In genomic region chr3:151178208-151178845, GRCh38 we compare ENCODE assay signal across 1 cellular context.
TF ChIP-seq lines count a peak whose summit lies in the region.

No MANE protein-coding gene starts in this region.

TF ChIP-seq in HepG2, 621 proteins besides CTCF, POLR2A, EP300 and RAD21 (continued from another document and continues in another):
- no peak for TF ChIP-seq PRDM10 (CRISPR knock-in tag; IDR thresholded peaks at IDR 0.05; ENCODE audit: low read depth)
- TF ChIP-seq E2F2 (CRISPR knock-in tag; IDR thresholded peaks at IDR 0.05; ENCODE audit: borderline replicate concordance): no peak
- peak; percentile 70 for TF ChIP-seq NCOA2 (CRISPR knock-in tag; IDR thresholded peaks at IDR 0.05)
- TF ChIP-seq, protein P1, sequence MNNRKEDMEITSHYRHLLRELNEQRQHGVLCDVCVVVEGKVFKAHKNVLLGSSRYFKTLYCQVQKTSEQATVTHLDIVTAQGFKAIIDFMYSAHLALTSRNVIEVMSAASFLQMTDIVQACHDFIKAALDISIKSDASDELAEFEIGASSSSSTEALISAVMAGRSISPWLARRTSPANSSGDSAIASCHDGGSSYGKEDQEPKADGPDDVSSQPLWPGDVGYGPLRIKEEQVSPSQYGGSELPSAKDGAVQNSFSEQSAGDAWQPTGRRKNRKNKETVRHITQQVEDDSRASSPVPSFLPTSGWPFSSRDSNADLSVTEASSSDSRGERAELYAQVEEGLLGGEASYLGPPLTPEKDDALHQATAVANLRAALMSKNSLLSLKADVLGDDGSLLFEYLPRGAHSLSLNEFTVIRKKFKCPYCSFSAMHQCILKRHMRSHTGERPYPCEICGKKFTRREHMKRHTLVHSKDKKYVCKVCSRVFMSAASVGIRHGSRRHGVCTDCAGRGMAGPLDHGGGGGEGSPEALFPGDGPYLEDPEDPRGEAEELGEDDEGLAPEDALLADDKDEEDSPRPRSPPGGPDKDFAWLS (CRISPR knock-in tag; IDR thresholded peaks at IDR 0.05; ENCODE audit: borderline replicate concordance): no peak
- no peak for TF ChIP-seq ZNF382 (CRISPR knock-in tag; IDR thresholded peaks at IDR 0.05; ENCODE audit: borderline replicate concordance)
- no peak for TF ChIP-seq ZNF275 (CRISPR knock-in tag; IDR thresholded peaks at IDR 0.05; ENCODE audit: borderline replicate concordance)
- peak; percentile 79 for TF ChIP-seq SIX1 (CRISPR knock-in tag; IDR thresholded peaks at IDR 0.05; ENCODE audit: borderline replicate concordance)
- TF ChIP-seq SMAD9 (CRISPR knock-in tag; IDR thresholded peaks at IDR 0.05): no peak
- TF ChIP-seq ZBTB33 (CRISPR knock-in tag; IDR thresholded peaks at IDR 0.05): no peak
- TF ChIP-seq ELF1 (CRISPR knock-in tag; IDR thresholded peaks at IDR 0.05): no peak
- TF ChIP-seq, protein P2, sequence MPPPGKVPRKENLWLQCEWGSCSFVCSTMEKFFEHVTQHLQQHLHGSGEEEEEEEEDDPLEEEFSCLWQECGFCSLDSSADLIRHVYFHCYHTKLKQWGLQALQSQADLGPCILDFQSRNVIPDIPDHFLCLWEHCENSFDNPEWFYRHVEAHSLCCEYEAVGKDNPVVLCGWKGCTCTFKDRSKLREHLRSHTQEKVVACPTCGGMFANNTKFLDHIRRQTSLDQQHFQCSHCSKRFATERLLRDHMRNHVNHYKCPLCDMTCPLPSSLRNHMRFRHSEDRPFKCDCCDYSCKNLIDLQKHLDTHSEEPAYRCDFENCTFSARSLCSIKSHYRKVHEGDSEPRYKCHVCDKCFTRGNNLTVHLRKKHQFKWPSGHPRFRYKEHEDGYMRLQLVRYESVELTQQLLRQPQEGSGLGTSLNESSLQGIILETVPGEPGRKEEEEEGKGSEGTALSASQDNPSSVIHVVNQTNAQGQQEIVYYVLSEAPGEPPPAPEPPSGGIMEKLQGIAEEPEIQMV (CRISPR knock-in tag; IDR thresholded peaks at IDR 0.05; ENCODE audit: low read depth): no peak
- no peak for TF ChIP-seq ZBTB8A (CRISPR knock-in tag; IDR thresholded peaks at IDR 0.05; ENCODE audit: borderline replicate concordance, low read depth)
- TF ChIP-seq ZNF547 (CRISPR knock-in tag; IDR thresholded peaks at IDR 0.05): no peak
- TF ChIP-seq ZNF264 (CRISPR knock-in tag; IDR thresholded peaks at IDR 0.05): no peak
- TF ChIP-seq, protein P3, sequence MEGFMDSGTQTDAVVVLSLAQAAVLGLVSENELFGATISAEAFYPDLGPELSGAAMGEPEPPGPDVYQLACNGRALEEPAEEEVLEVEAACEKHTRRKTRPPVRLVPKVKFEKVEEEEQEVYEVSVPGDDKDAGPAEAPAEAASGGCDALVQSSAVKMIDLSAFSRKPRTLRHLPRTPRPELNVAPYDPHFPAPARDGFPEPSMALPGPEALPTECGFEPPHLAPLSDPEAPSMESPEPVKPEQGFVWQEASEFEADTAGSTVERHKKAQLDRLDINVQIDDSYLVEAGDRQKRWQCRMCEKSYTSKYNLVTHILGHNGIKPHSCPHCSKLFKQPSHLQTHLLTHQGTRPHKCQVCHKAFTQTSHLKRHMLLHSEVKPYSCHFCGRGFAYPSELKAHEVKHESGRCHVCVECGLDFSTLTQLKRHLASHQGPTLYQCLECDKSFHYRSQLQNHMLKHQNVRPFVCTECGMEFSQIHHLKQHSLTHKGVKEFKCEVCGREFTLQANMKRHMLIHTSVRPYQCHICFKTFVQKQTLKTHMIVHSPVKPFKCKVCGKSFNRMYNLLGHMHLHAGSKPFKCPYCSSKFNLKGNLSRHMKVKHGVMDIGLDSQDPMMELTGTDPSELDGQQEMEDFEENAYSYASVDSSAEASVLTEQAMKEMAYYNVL (CRISPR knock-in tag; IDR thresholded peaks at IDR 0.05; ENCODE audit: borderline replicate concordance): peak; percentile 63; the same call in 1 of the 2 replicates
- TF ChIP-seq KDM4B (CRISPR knock-in tag; IDR thresholded peaks at IDR 0.05): no peak
- TF ChIP-seq ZFP41 (CRISPR knock-in tag; IDR thresholded peaks at IDR 0.05; ENCODE audit: borderline replicate concordance): no peak
- TF ChIP-seq EED (CRISPR knock-in tag; IDR thresholded peaks at IDR 0.05): no peak
- TF ChIP-seq, protein P4, sequence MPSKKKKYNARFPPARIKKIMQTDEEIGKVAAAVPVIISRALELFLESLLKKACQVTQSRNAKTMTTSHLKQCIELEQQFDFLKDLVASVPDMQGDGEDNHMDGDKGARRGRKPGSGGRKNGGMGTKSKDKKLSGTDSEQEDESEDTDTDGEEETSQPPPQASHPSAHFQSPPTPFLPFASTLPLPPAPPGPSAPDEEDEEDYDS (CRISPR knock-in tag; IDR thresholded peaks at IDR 0.05): peak; percentile 47; the same call in 1 of the 2 replicates
- TF ChIP-seq TEAD3 (CRISPR knock-in tag; optimal IDR thresholded peaks at IDR 0.05; ENCODE audit: borderline replicate concordance): peak; percentile 77
- TF ChIP-seq MBNL3 (CRISPR knock-in tag; conservative IDR thresholded peaks at IDR 0.05): no peak
- no peak for TF ChIP-seq HNRNPLL (IDR thresholded peaks at IDR 0.05; ENCODE audit: low read depth, low read length, poor library complexity, severe bottlenecking)
- peak; percentile 51; the same call in 1 of the 2 replicates for TF ChIP-seq GATAD1 (CRISPR knock-in tag; IDR thresholded peaks at IDR 0.05)
- no peak for TF ChIP-seq ZC3H4 (CRISPR knock-in tag; IDR thresholded peaks at IDR 0.05; ENCODE audit: borderline replicate concordance)
- peak; percentile 89 for TF ChIP-seq CEBPB (IDR thresholded peaks at IDR 0.05; ENCODE audit: borderline replicate concordance, low read depth, low read length)
- TF ChIP-seq PAWR (CRISPR knock-in tag; IDR thresholded peaks at IDR 0.05; ENCODE audit: borderline replicate concordance): no peak
- TF ChIP-seq CREM (IDR thresholded peaks at IDR 0.05): peak; percentile 59; the same call in 1 of the 2 replicates
- no peak for TF ChIP-seq CREM (CRISPR knock-in tag; IDR thresholded peaks at IDR 0.05)
- 0 out of 2 replicates have a peak, but pooled peaks have one; percentile 34 for TF ChIP-seq RCOR2 (CRISPR knock-in tag; IDR thresholded peaks at IDR 0.05)
- no peak for TF ChIP-seq ZNF776 (CRISPR knock-in tag; IDR thresholded peaks at IDR 0.05)
- TF ChIP-seq ARNTL (CRISPR knock-in tag; IDR thresholded peaks at IDR 0.05): 0 out of 2 replicates have a peak, but pooled peaks have one; percentile 43
- TF ChIP-seq, protein P5, sequence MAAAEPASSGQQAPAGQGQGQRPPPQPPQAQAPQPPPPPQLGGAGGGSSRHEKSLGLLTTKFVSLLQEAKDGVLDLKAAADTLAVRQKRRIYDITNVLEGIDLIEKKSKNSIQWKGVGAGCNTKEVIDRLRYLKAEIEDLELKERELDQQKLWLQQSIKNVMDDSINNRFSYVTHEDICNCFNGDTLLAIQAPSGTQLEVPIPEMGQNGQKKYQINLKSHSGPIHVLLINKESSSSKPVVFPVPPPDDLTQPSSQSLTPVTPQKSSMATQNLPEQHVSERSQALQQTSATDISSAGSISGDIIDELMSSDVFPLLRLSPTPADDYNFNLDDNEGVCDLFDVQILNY (CRISPR knock-in tag; conservative IDR thresholded peaks at IDR 0.05): no peak
- peak; percentile 50; the same call in 1 of the 2 replicates for TF ChIP-seq ZNF609 (CRISPR knock-in tag; IDR thresholded peaks at IDR 0.05; ENCODE audit: borderline replicate concordance)
- no peak for TF ChIP-seq HOXA5 (CRISPR knock-in tag; IDR thresholded peaks at IDR 0.05)
- no peak for TF ChIP-seq ZNF180 (CRISPR knock-in tag; IDR thresholded peaks at IDR 0.05; ENCODE audit: borderline replicate concordance, low read depth)
- TF ChIP-seq HDAC6 (IDR thresholded peaks at IDR 0.05; ENCODE audit: low read depth, low read length): no peak
- no peak for TF ChIP-seq SMYD3 (CRISPR knock-in tag; IDR thresholded peaks at IDR 0.05)
- no peak for TF ChIP-seq ZBTB3 (CRISPR knock-in tag; IDR thresholded peaks at IDR 0.05; ENCODE audit: borderline replicate concordance, low read depth)
- TF ChIP-seq POLR2AphosphoS5 (IDR thresholded peaks at IDR 0.05; ENCODE audit: low read depth, low read length): no peak
